Comparison of ENCODE assay signal across 24 cellular contexts in the genomic region with DNA sequence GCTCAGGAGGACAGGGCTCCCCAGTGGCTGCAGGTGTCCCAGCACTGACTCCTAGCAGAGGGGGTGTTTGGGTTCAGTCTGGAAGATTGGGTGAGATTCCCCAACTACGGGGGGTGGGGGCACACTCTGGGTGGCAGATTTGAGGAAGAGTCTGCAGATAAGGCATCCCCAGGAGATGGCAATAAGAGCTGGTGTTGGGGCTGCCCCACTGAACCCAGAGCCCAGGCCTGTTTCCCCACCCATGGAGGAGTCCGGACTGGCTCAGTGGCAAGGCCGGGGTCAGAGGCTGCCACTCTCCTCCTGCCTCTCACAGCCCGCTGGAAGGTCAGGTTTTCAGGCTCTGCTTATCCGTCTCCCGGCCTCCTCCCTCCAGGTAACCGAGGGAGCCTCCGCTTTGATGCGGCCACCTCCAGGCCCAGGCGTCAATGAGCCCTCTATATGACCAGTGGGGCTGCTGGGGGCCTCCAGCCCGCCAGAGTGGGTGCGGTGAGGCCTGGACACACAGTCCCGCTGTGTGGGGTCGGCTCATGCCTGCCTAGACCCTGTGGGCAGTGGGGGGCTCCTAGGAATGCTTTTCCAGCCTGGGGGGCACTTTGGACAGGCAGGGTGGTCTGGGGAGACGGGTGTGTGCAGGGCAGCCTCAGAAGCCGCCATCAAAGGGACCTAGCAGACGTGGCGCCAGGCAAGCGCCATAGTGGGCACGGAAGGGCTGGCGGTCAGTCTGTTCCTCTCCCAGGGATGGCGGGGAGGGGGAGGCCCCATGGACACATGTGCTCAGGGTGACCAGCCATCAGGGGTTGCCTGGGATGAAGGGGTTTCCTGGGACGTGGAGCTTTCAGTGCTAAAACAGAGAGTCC. TPM values are rescaled to one million over a fixed set of nuclear protein-coding genes. Genes with fewer than 3 reads are reported as not detected.
A peak's percentile ranks its signal among the peaks of the same experiment; 100 is the strongest.
DNase-seq lines count a peak whose midpoint lies in the region; ATAC-seq, FAIRE-seq and TF ChIP-seq lines count a peak whose summit lies in the region.
"Had no signal": no experiment of that assay in that cellular context is flagged by ENCODE, and none has a peak within 500 bp of the region (broad histone marks: within the 10 kb centered on the region; RNA-seq: fewer than 3 reads in every experiment).

No MANE protein-coding gene starts in this region.

- H3K36me3 ChIP-seq in Peyer's patch (no peaks in the 10 kb centered on the region), K562 (ENCODE audit: control insufficient read depth, insufficient read depth, low read length) (no peaks in the 10 kb centered on the region)
- H3K36me3 ChIP-seq: adrenal gland, left lung, prostate gland, stomach, upper lobe of left lung had no signal

- H3K4me3 Mint-ChIP-seq in stimulated activated naive CD8-positive, alpha-beta T cell treated with anti-CD3 and anti-CD28 coated beads, Interleukin-15, Interleukin-2, amounts not matched to agents 100 ng/mL and 50 ng/mL, for 24 hours, result peak overlapping the region; percentile 85
- H3K4me3 Mint-ChIP-seq: neural crest cell had no signal

- H3K27me3 Mint-ChIP-seq in stimulated activated naive CD8-positive, alpha-beta T cell treated with anti-CD3 and anti-CD28 coated beads, Interleukin-15, Interleukin-2, amounts not matched to agents 100 ng/mL and 50 ng/mL, for 24 hours, result no peaks in the 10 kb centered on the region

- H2AFZ ChIP-seq in K562 (ENCODE audit: low read depth, low read length), result no peak overlapping the region

- DNase-seq in stimulated activated naive CD8-positive, alpha-beta T cell treated with anti-CD3 and anti-CD28 coated beads, Interleukin-15, Interleukin-2, amounts not matched to agents 100 U/mL and 50 U/mL, for 24 hours, result no peak
- peak in 1 of 3 donors; percentile 46 for DNase-seq in Peyer's patch
- no peak for DNase-seq in K562 (ENCODE audit: extremely low read depth in 1 of 4, low spot score in 3 of 4)
- no peak for DNase-seq in NCI-H446 (lab: John Stamatoyannopoulos, UW)
- DNase-seq: activated CD4-positive, alpha-beta T cell treated with anti-CD3 and anti-CD28 coated beads for 1 hour; activated T-cell treated with anti-CD3 and anti-CD28 coated beads for 4 hours; adrenal gland; COR-L47; cortex of kidney; left lung; midbrain; NCI-H2171; NCI-H526; RPMI8226; stimulated activated CD4-positive, alpha-beta T cell treated with anti-CD3 and anti-CD28 coated beads, Interleukin-1b, Interleukin-23, amount 100 ng/mL, for 48 hours; stomach had no signal

- no peaks in the 10 kb centered on the region for H3K9me3 Mint-ChIP-seq in stimulated activated naive CD8-positive, alpha-beta T cell treated with anti-CD3 and anti-CD28 coated beads, Interleukin-15, Interleukin-2, amounts not matched to agents 100 ng/mL and 50 ng/mL, for 24 hours
- H3K9me3 Mint-ChIP-seq: neural crest cell had no signal

- H3K9me3 ChIP-seq in Peyer's patch, result no peaks in the 10 kb centered on the region
- no peaks in the 10 kb centered on the region for H3K9me3 ChIP-seq in K562 (replicated peaks; ENCODE audit: control insufficient read depth, insufficient read depth, low read depth, low read length)
- H3K9me3 ChIP-seq: adrenal gland, left lung, prostate gland, stomach, upper lobe of left lung had no signal

- TF ChIP-seq POLR2A in Peyer's patch (IDR thresholded peaks at IDR 0.05), result no peak
- TF ChIP-seq POLR2A in K562 (conservative IDR thresholded peaks at IDR 0.05), result no peak

- TF ChIP-seq RAD21 in K562 (CRISPR knock-in tag; conservative IDR thresholded peaks at IDR 0.05 in 1 of 2, IDR thresholded peaks at IDR 0.05 in 1 of 2), result no peak

- H3K4me3 ChIP-seq in Peyer's patch (no peak overlapping the region), K562 (no peak overlapping the region)
- H3K4me3 ChIP-seq: adrenal gland, left lung, prostate gland, stomach, upper lobe of left lung had no signal

- H3K27ac ChIP-seq in Peyer's patch, result peak overlapping the region in 3 of 4 donors; percentile 43 to 68 (median 65)
- no peak overlapping the region for H3K27ac ChIP-seq in K562 (ENCODE audit: extremely low read depth, low read depth, low read length)
- H3K27ac ChIP-seq: adrenal gland, left lung, prostate gland, stomach, upper lobe of left lung had no signal

- WGBS in K562 (ENCODE audit: insufficient coverage, low coverage, missing lambda C conversion rate), result 44% methylated on average over 21 of the region's 23 CpGs

- peaks cover 82% of the 10 kb centered on the region for H3K4me1 Mint-ChIP-seq in stimulated activated naive CD8-positive, alpha-beta T cell treated with anti-CD3 and anti-CD28 coated beads, Interleukin-15, Interleukin-2, amounts not matched to agents 100 ng/mL and 50 ng/mL, for 24 hours (ENCODE audit: low read depth)

- H4K20me1 ChIP-seq in K562 (replicated peaks; ENCODE audit: control insufficient read depth, insufficient read depth, low read length), result no peaks in the 10 kb centered on the region

- intact Hi-C loops in K562 (cut with micrococcal nuclease), result no loop called here

- no peaks in the 10 kb centered on the region for H3K79me2 ChIP-seq in K562 (ENCODE audit: control insufficient read depth, insufficient read depth, low read length)

- no TSS peak for BruUV-seq in K562 (replicated peaks; lab: Mats Ljungman, UMichigan)

- POLR2A ChIA-PET in K562 (lab: Yijun Ruan, JAX), result interaction anchor here (0.6 kb wide), 1 partner anchor 281 kb away, joined by 4 read pairs; no protein-coding TSS in a partner anchor

- in situ Hi-C loops in K562 (cut with MboI), result no loop called here

- H3K9me1 ChIP-seq in K562 (ENCODE audit: control insufficient read depth, insufficient read depth, low read length), result no peaks in the 10 kb centered on the region

- H3K4me1 ChIP-seq in Peyer's patch, result peaks cover 0 to 27% (median 10%) of the 10 kb centered on the region in 4 donors
- peaks cover 0 to 9% of the 10 kb centered on the region in 2 experiments; a peak in 1 of 5 replicates for H3K4me1 ChIP-seq in K562 (replicated peaks in 1 of 2; ENCODE audit: control insufficient read depth in 2 of 2, insufficient read depth in 2 of 2, low read length in 2 of 2)
- H3K4me1 ChIP-seq: adrenal gland, left lung, prostate gland, stomach, upper lobe of left lung had no signal

- TF ChIP-seq CTCF in Peyer's patch (IDR thresholded peaks at IDR 0.05) (no peak), K562 (IDR thresholded peaks at IDR 0.05 in 2 of 3, conservative IDR thresholded peaks at IDR 0.05 in 1 of 3; ENCODE audit: insufficient read depth in 2 of 3, low read depth in 1 of 3, low read length in 3 of 3) (no peak)

- H3K4me2 ChIP-seq in K562 (ENCODE audit: insufficient read depth, low read length), result no peak overlapping the region

- H3K9ac ChIP-seq in K562 (ENCODE audit: insufficient read depth in 1 of 2, low read depth in 2 of 2, low read length in 2 of 2), result 0 out of 4 replicates have a peak overlapping the region, but pooled peaks of 1 of the 2 experiments have one; percentile 0

- H3K27ac Mint-ChIP-seq in stimulated activated naive CD8-positive, alpha-beta T cell treated with anti-CD3 and anti-CD28 coated beads, Interleukin-15, Interleukin-2, amounts not matched to agents 100 ng/mL and 50 ng/mL, for 24 hours, result peak overlapping the region; percentile 99

- TF ChIP-seq EP300 in K562 (IDR thresholded peaks at IDR 0.05; ENCODE audit: low read length), result no peak

- H3K27me3 ChIP-seq in Peyer's patch, result no peaks in the 10 kb centered on the region
- H3K27me3 ChIP-seq in K562 (ENCODE audit: control insufficient read depth in 2 of 2, insufficient read depth in 2 of 2, low read length in 2 of 2), result peaks cover 20 to 44% of the 10 kb centered on the region in 2 experiments
- H3K27me3 ChIP-seq: adrenal gland, upper lobe of left lung had no signal

- no peak for ATAC-seq in stimulated activated naive CD8-positive, alpha-beta T cell treated with anti-CD3 and anti-CD28 coated beads, Interleukin-15, Interleukin-2, amounts not matched to agents 100 U/mL and 50 U/mL, for 24 hours
- no peak for ATAC-seq in K562
- ATAC-seq in HG02870 (IDR thresholded peaks at IDR 0.05; ENCODE audit: unreplicated experiment), result no peak
- ATAC-seq in GM21717 (IDR thresholded peaks at IDR 0.05; ENCODE audit: unreplicated experiment), result no peak
- ATAC-seq in GM18867 (IDR thresholded peaks at IDR 0.05; ENCODE audit: unreplicated experiment), result no peak
- ATAC-seq: left lung had no signal

- peaks cover 99% of the 10 kb centered on the region for H3K36me3 Mint-ChIP-seq in stimulated activated naive CD8-positive, alpha-beta T cell treated with anti-CD3 and anti-CD28 coated beads, Interleukin-15, Interleukin-2, amounts not matched to agents 100 ng/mL and 50 ng/mL, for 24 hours (ENCODE audit: low read depth)

- FAIRE-seq in K562 (lab: Jason Lieb, UNC), result no peak
- FAIRE-seq: TTC549 had no signal

- CTCF ChIA-PET in K562 (lab: Yijun Ruan, JAX; ENCODE audit: low intra/inter-chr PET ratio), result no interaction called here

TF ChIP-seq in K562, 482 proteins besides CTCF, POLR2A, EP300 and RAD21 (continues in another document):
- 0 out of 2 replicates have a peak, but pooled peaks have one; percentile 35 for TF ChIP-seq ZNF584 (CRISPR knock-in tag; IDR thresholded peaks at IDR 0.05; ENCODE audit: low read depth)

RNA-seq across cellular contexts. Expression of gene RUNX3, which starts 28.9 kb away (rescaled TPM):
- total RNA-seq in Peyer's patch, result 1 to 10 TPM; 2.1 to 9.9 (median 6.0) TPM
- total RNA-seq in K562 (2011; cell fraction: chromatin; rRNA removed; ENCODE audit: low replicate concordance), result 0.21 TPM in 1 of 2 replicates, not detected in the other
- 0.13 TPM in 1 of 2 replicates, not detected in the other for total RNA-seq in K562 (2011; cell fraction: nucleolus; rRNA removed)
- not detected in 2 replicates for total RNA-seq in K562 (2011; cell fraction: nucleoplasm; rRNA removed)
- total RNA-seq in K562 (2014; rRNA removed), result 0.09 and 0.16 TPM in 2 replicates
- 0.03 and 0.04 TPM in 2 replicates for total RNA-seq in K562 (2014; rRNA removed; fragmentation: Illumina TruSeq; extraction: Trizol)
- 0.11 and 0.22 TPM in 2 replicates for total RNA-seq in K562 (2015; rRNA removed; fragmentation: Illumina TruSeq; extraction: Trizol)
- 0.64 and 1.1 TPM in 2 replicates for total RNA-seq in K562 (2021)
- 0.03 TPM in 2 replicates for polyA plus RNA-seq in K562 (2011; rRNA removed)
- 0.03 TPM in 1 of 2 replicates, not detected in the other for polyA plus RNA-seq in K562 (2011; cell fraction: cytosol; rRNA removed)
- 0.18 TPM in 1 of 2 replicates, not detected in the other for polyA plus RNA-seq in K562 (2011; cell fraction: nucleus; rRNA removed)
- 0.36 and 0.46 TPM in 2 replicates for polyA plus RNA-seq in K562 (2012)
- 0.19 and 0.39 TPM in 2 replicates for polyA plus RNA-seq in K562 (2014; fragmentation: Illumina TruSeq; extraction: Trizol)
- under 1 TPM; 0.01 to 0.04 TPM for polyA plus RNA-seq in K562 (2014; fragmentation: Nextera tagmentation; extraction: Ambion mirVana)
- 0.29 and 0.62 TPM in 2 replicates for polyA plus RNA-seq in K562 (2014; rRNA removed)
- not detected in 2 replicates for polyA minus RNA-seq in K562 (2011; rRNA and poly(A)+ RNA removed)
- polyA minus RNA-seq in K562 (2011; cell fraction: cytosol; rRNA and poly(A)+ RNA removed), result not detected in 2 replicates
- polyA minus RNA-seq in K562 (2011; cell fraction: nucleus; rRNA and poly(A)+ RNA removed), result not detected in 2 replicates
